Comparison of ENCODE assay signal across 1 cellular context in genomic region chr6:119547024-119547423, GRCh38.
TF ChIP-seq lines count a peak whose summit lies in the region.

No MANE protein-coding gene starts in this region.

TF ChIP-seq in GM23338, 12 proteins besides CTCF, POLR2A, EP300 and RAD21 (continued from another document):
- TF ChIP-seq ZNF462 (CRISPR knock-in tag; IDR thresholded peaks at IDR 0.05) (no peak), STAT1 (IDR thresholded peaks at IDR 0.05; ENCODE audit: unreplicated experiment) (no peak), EZH2 (IDR thresholded peaks at IDR 0.05; ENCODE audit: low read depth, unreplicated experiment) (no peak), JUNB (IDR thresholded peaks at IDR 0.05; ENCODE audit: unreplicated experiment) (no peak), NANOG (IDR thresholded peaks at IDR 0.05; ENCODE audit: borderline replicate concordance) (no peak)
